ENCODE assay signal across 8 cellular contexts in genomic region chr6:31158140-31158862, GRCh38.
A peak's percentile ranks its signal among the peaks of the same experiment; 100 is the strongest.
DNase-seq lines count a peak whose midpoint lies in the region; ATAC-seq and FAIRE-seq lines count a peak whose summit lies in the region.

Gene TCF19, plus strand, starts transcription at chr6:31158589. Its CDS starts 881 bp downstream, at chr6:31159470.

- peak within 1 kb of the TSS; percentile 52 for H3K27ac ChIP-seq in layer of hippocampus (ENCODE audit: low read depth, low read length)

- no peaks in the 10 kb centered on the region for H3K27me3 ChIP-seq in layer of hippocampus (ENCODE audit: control insufficient read depth, insufficient read depth, low read length)

- DNase-seq in C1 segment of cervical spinal cord (lab: John Stamatoyannopoulos, UW), result peak; percentile 87 to 99 (median 95)
- DNase-seq in NCI-H526 treated with DMSO at 0.1 percent for 48 hours (lab: John Stamatoyannopoulos, UW), result peak; percentile 98
- DNase-seq in activated CD4-positive, alpha-beta T cell treated with anti-CD3 and anti-CD28 coated beads for 48 hours, result peak; percentile 99
- DNase-seq in stimulated activated CD4-positive, alpha-beta T cell treated with anti-CD3 and anti-CD28 coated beads, Interleukin-1b, Interleukin-23, amount 100 ng/mL, for 24 hours (ENCODE audit: low read depth in 4 of 4, low spot score in 1 of 4), result peak; percentile 96 to 99 (median 98)

- ATAC-seq in GM19351 (IDR thresholded peaks at IDR 0.05; ENCODE audit: unreplicated experiment) (peak; percentile 83), HG03520 (IDR thresholded peaks at IDR 0.05; ENCODE audit: unreplicated experiment) (peak; percentile 87)

- peak; percentile 5 for FAIRE-seq in colon (lab: Jason Lieb, UNC)

Comparison
In these comparisons a context has a peak if more than half of its experiments do, and no peak if none do; other contexts are left out.
1. Peak in every context shown above with its lines: DNase-seq, ATAC-seq and H3K27ac ChIP-seq.